ENCODE assay signal across 35 cellular contexts in the genomic region with DNA sequence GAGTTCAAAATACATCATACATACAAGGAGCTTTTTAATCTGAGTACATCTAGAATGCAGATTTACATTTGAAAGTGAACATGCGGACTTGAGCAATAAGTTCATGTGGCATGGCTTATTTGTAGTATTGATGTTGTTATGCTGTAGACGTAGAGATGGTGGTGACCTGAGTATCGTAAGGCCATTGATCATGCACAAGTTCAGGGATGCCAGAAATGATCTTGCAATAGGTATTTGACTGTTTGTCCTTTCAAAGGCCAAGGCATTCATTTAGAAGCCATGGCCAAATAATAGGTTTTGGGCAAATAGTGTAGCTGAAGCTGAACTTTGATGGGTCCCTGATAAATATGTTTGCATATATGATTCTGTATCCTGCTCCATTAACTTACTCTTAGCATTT.
"Had no signal": no experiment of that assay in that cellular context is flagged by ENCODE, and none has a peak within 500 bp of the region (broad histone marks: within the 10 kb centered on the region; RNA-seq: fewer than 3 reads in every experiment).

No MANE protein-coding gene starts in this region.

- DNase-seq: Karpas-422, Kasumi-1, MG63, MM.1S, MV-4-11, NCI-H1048, NCI-H1092, NCI-H1092 treated with DMSO at 0.1 percent for 48 hours, NCI-H1105, NCI-H1105 treated with DMSO at 0.1 percent for 48 hours, NCI-H1417, NCI-H1417 treated with DMSO at 0.1 percent for 48 hours, NCI-H1436, NCI-H1436 treated with DMSO at 0.1 percent for 48 hours, NCI-H146, NCI-H1694, NCI-H1694 treated with DMSO at 0.1 percent for 48 hours, NCI-H187, NCI-H187 treated with DMSO at 0.1 percent for 48 hours, NCI-H1930, NCI-H2029, NCI-H2029 treated with DMSO at 0.1 percent for 48 hours, NCI-H2081, NCI-H2081 treated with DMSO at 0.1 percent for 48 hours, NCI-H2107, NCI-H2171, NCI-H2171 treated with DMSO at 0.1 percent for 48 hours, NCI-H2227 treated with DMSO at 0.1 percent for 48 hours, NCI-H226, NCI-H345, NCI-H446, NCI-H446 treated with DMSO at 0.1 percent for 48 hours, NCI-H510A, NCI-H510A treated with DMSO at 0.1 percent for 48 hours, NCI-H524 had no signal

- H3K36me3 ChIP-seq: MG63 had no signal

- H3K4me3 ChIP-seq: MG63 had no signal

- H3K9me3 ChIP-seq: MG63 had no signal

- H3K27me3 ChIP-seq: MG63 had no signal
